Comparison of ENCODE assay signal across 16 cellular contexts in genomic region chr3:151351648-151352047, GRCh38. TPM values are rescaled to one million over a fixed set of nuclear protein-coding genes. Genes with fewer than 3 reads are reported as not detected.
DNase-seq lines count a peak whose midpoint lies in the region; ATAC-seq and TF ChIP-seq lines count a peak whose summit lies in the region.
"Had no signal": no experiment of that assay in that cellular context is flagged by ENCODE, and none has a peak within 500 bp of the region (broad histone marks: within the 10 kb centered on the region; RNA-seq: fewer than 3 reads in every experiment).

No MANE protein-coding gene starts in this region.

- peaks cover 23% of the 10 kb centered on the region for H3K4me1 Mint-ChIP-seq in activated CD8-positive, alpha-beta memory T cell treated with anti-CD3 and anti-CD28 coated beads, Interleukin-2, amount 10 ng/mL, durations not matched to agents 7 days and 5 days
- H3K4me1 Mint-ChIP-seq in stimulated activated naive B cell treated with anti-CD40 and anti-IgM and Interleukin-4, amounts not matched to agents 10 μg/mL and 1 μg/mL and 100 μg/mL, for 72 hours: peaks cover 11 to 34% of the 10 kb centered on the region in 2 donors
- no peaks in the 10 kb centered on the region for H3K4me1 Mint-ChIP-seq in glutamatergic neuron (ENCODE audit: low read depth, unreplicated experiment)

- no peak overlapping the region for H3K27ac ChIP-seq in tibial artery
- H3K27ac ChIP-seq: colonic mucosa, transverse colon had no signal

- H3K27me3 Mint-ChIP-seq in activated CD8-positive, alpha-beta memory T cell treated with anti-CD3 and anti-CD28 coated beads, Interleukin-2, amount 10 ng/mL, durations not matched to agents 7 days and 5 days: peaks cover 7% of the 10 kb centered on the region
- no peaks in the 10 kb centered on the region for H3K27me3 Mint-ChIP-seq in stimulated activated naive B cell treated with anti-CD40 and anti-IgM and Interleukin-4, amounts not matched to agents 10 μg/mL and 1 μg/mL and 100 μg/mL, for 72 hours
- no peaks in the 10 kb centered on the region for H3K27me3 Mint-ChIP-seq in glutamatergic neuron (ENCODE audit: unreplicated experiment)

- no peak overlapping the region for H3K4me3 Mint-ChIP-seq in activated CD8-positive, alpha-beta memory T cell treated with anti-CD3 and anti-CD28 coated beads, Interleukin-2, amount 10 ng/mL, durations not matched to agents 7 days and 5 days
- peak overlapping the region; percentile 46 to 63 for H3K4me3 Mint-ChIP-seq in stimulated activated naive B cell treated with anti-CD40 and anti-IgM and Interleukin-4, amounts not matched to agents 10 μg/mL and 1 μg/mL and 100 μg/mL, for 72 hours
- H3K4me3 Mint-ChIP-seq in glutamatergic neuron (ENCODE audit: unreplicated experiment): no peak overlapping the region
- H3K4me3 Mint-ChIP-seq: activated naive CD8-positive, alpha-beta T cell treated with anti-CD3 and anti-CD28 coated beads, Interleukin-2, amount 10 ng/mL, durations not matched to agents 7 days and 5 days had no signal

- H3K27ac Mint-ChIP-seq in activated CD8-positive, alpha-beta memory T cell treated with anti-CD3 and anti-CD28 coated beads, Interleukin-2, amount 10 ng/mL, durations not matched to agents 7 days and 5 days: peak overlapping the region; percentile 35
- H3K27ac Mint-ChIP-seq in stimulated activated naive B cell treated with anti-CD40 and anti-IgM and Interleukin-4, amounts not matched to agents 10 μg/mL and 1 μg/mL and 100 μg/mL, for 72 hours: peak overlapping the region; percentile 33
- no peak overlapping the region for H3K27ac Mint-ChIP-seq in glutamatergic neuron (ENCODE audit: unreplicated experiment)
- H3K27ac Mint-ChIP-seq: activated naive CD8-positive, alpha-beta T cell treated with anti-CD3 and anti-CD28 coated beads, Interleukin-2, amount 10 ng/mL, durations not matched to agents 7 days and 5 days had no signal

- no peaks in the 10 kb centered on the region for H3K27me3 ChIP-seq in tibial artery
- H3K27me3 ChIP-seq: colonic mucosa, transverse colon had no signal

- intact Hi-C loops in tibial artery (cut with DNase I; ENCODE audit: low total_unique reads): no loop called here

- no peaks in the 10 kb centered on the region for H3K9me3 Mint-ChIP-seq in activated CD8-positive, alpha-beta memory T cell treated with anti-CD3 and anti-CD28 coated beads, Interleukin-2, amount 10 ng/mL, durations not matched to agents 7 days and 5 days (ENCODE audit: low read depth)
- no peaks in the 10 kb centered on the region for H3K9me3 Mint-ChIP-seq in stimulated activated naive B cell treated with anti-CD40 and anti-IgM and Interleukin-4, amounts not matched to agents 10 μg/mL and 1 μg/mL and 100 μg/mL, for 72 hours
- peaks cover 2% of the 10 kb centered on the region for H3K9me3 Mint-ChIP-seq in glutamatergic neuron (ENCODE audit: unreplicated experiment)
- H3K9me3 Mint-ChIP-seq: activated naive CD8-positive, alpha-beta T cell treated with anti-CD3 and anti-CD28 coated beads, Interleukin-2, amount 10 ng/mL, durations not matched to agents 7 days and 5 days had no signal

- no peak for TF ChIP-seq CTCF in glutamatergic neuron (IDR thresholded peaks at IDR 0.05; ENCODE audit: partially characterized antibody, unreplicated experiment)
- no peak for TF ChIP-seq CTCF in tibial artery (IDR thresholded peaks at IDR 0.05)

- H3K4me3 ChIP-seq in tibial artery: no peak overlapping the region
- H3K4me3 ChIP-seq: colonic mucosa, transverse colon had no signal

- CTCF ChIA-PET in activated CD8-positive, alpha-beta memory T cell treated with anti-CD3 and anti-CD28 coated beads, Interleukin-2, amount 10 ng/mL, durations not matched to agents 7 days and 5 days (lab: Charles Lee): no interaction called here

- no peaks in the 10 kb centered on the region for H3K9me3 ChIP-seq in tibial artery
- H3K9me3 ChIP-seq: colonic mucosa, transverse colon had no signal

- ATAC-seq in activated CD8-positive, alpha-beta memory T cell treated with anti-CD3 and anti-CD28 coated beads, Interleukin-2, amount 10 ng/mL, durations not matched to agents 7 days and 5 days: no peak
- ATAC-seq in GM21825 (IDR thresholded peaks at IDR 0.05; ENCODE audit: unreplicated experiment): peak; percentile 8
- ATAC-seq in HG03565 (IDR thresholded peaks at IDR 0.05; ENCODE audit: unreplicated experiment): peak; percentile 15
- ATAC-seq in stimulated activated naive B cell treated with anti-CD40 and anti-IgM and Interleukin-4, amounts not matched to agents 10 μg/mL and 1 μg/mL and 100 μg/mL, for 72 hours (replicated peaks): peak; percentile 35 to 44
- ATAC-seq in HG03108 (IDR thresholded peaks at IDR 0.05; ENCODE audit: unreplicated experiment): no peak

- peaks cover 0 to 2% (median under 1%) of the 10 kb centered on the region in 4 donors for H3K4me1 ChIP-seq in tibial artery
- H3K4me1 ChIP-seq: colonic mucosa, transverse colon had no signal

- no peak for DNase-seq in activated CD8-positive, alpha-beta memory T cell treated with anti-CD3 and anti-CD28 coated beads, Interleukin-2, amount 10 ng/mL, durations not matched to agents 7 days and 5 days
- DNase-seq in activated CD8-positive, alpha-beta memory T cell treated with anti-CD3 and anti-CD28 coated beads for 24 hours: no peak
- no peak for DNase-seq in stimulated activated naive B cell treated with anti-CD40 and anti-IgM and Interleukin-4, amounts not matched to agents 10 μg/mL and 1 μg/mL and 100 μg/mL, for 72 hours
- no peak for DNase-seq in glutamatergic neuron
- DNase-seq in tibial artery: no peak
- DNase-seq: activated naive CD8-positive, alpha-beta T cell treated with anti-CD3 and anti-CD28 coated beads, Interleukin-2, amount 10 ng/mL, durations not matched to agents 7 days and 5 days; colonic mucosa; DMS153; IMR-90; NCI-H187; SW 1271; transverse colon had no signal

- no peaks in the 10 kb centered on the region for H3K36me3 Mint-ChIP-seq in activated CD8-positive, alpha-beta memory T cell treated with anti-CD3 and anti-CD28 coated beads, Interleukin-2, amount 10 ng/mL, durations not matched to agents 7 days and 5 days
- H3K36me3 Mint-ChIP-seq in stimulated activated naive B cell treated with anti-CD40 and anti-IgM and Interleukin-4, amounts not matched to agents 10 μg/mL and 1 μg/mL and 100 μg/mL, for 72 hours: no peaks in the 10 kb centered on the region
- H3K36me3 Mint-ChIP-seq in glutamatergic neuron (ENCODE audit: unreplicated experiment): no peaks in the 10 kb centered on the region
- H3K36me3 Mint-ChIP-seq: activated naive CD8-positive, alpha-beta T cell treated with anti-CD3 and anti-CD28 coated beads, Interleukin-2, amount 10 ng/mL, durations not matched to agents 7 days and 5 days had no signal

- no peaks in the 10 kb centered on the region for H3K36me3 ChIP-seq in tibial artery
- H3K36me3 ChIP-seq: colonic mucosa, transverse colon had no signal

RNA-seq across cellular contexts. Expression of gene P2RY13, which starts 22.3 kb away (rescaled TPM):
- total RNA-seq in activated CD8-positive, alpha-beta memory T cell treated with anti-CD3 and anti-CD28 coated beads, Interleukin-2, amount 10 ng/mL, durations not matched to agents 7 days and 5 days: not detected
- total RNA-seq in glutamatergic neuron (ENCODE audit: unreplicated experiment): not detected
- total RNA-seq: A673; activated naive CD8-positive, alpha-beta T cell treated with anti-CD3 and anti-CD28 coated beads, Interleukin-2, amount 10 ng/mL, durations not matched to agents 7 days and 5 days; IMR-90 had no signal

RNA-seq across cellular contexts. Expression of gene P2RY12, which starts 32.9 kb away (rescaled TPM):
- total RNA-seq in activated CD8-positive, alpha-beta memory T cell treated with anti-CD3 and anti-CD28 coated beads, Interleukin-2, amount 10 ng/mL, durations not matched to agents 7 days and 5 days: not detected
- not detected for total RNA-seq in glutamatergic neuron (ENCODE audit: unreplicated experiment)
- total RNA-seq: A673; activated naive CD8-positive, alpha-beta T cell treated with anti-CD3 and anti-CD28 coated beads, Interleukin-2, amount 10 ng/mL, durations not matched to agents 7 days and 5 days; IMR-90 had no signal

RNA-seq across cellular contexts. Expression of gene GPR87, which starts 35.0 kb away (rescaled TPM):
- under 1 TPM; 0.40 to 0.53 TPM for total RNA-seq in activated CD8-positive, alpha-beta memory T cell treated with anti-CD3 and anti-CD28 coated beads, Interleukin-2, amount 10 ng/mL, durations not matched to agents 7 days and 5 days
- not detected for total RNA-seq in glutamatergic neuron (ENCODE audit: unreplicated experiment)
- total RNA-seq: A673; activated naive CD8-positive, alpha-beta T cell treated with anti-CD3 and anti-CD28 coated beads, Interleukin-2, amount 10 ng/mL, durations not matched to agents 7 days and 5 days; colonic mucosa; transverse colon had no signal

Comparison
In these comparisons a context has a peak if more than half of its experiments do, and no peak if none do; other contexts are left out.
1. ATAC-seq: peak in GM21825 (single experiment), HG03565 (single experiment) and stimulated activated naive B cell treated with anti-CD40 and anti-IgM and Interleukin-4, amounts not matched to agents 10 μg/mL and 1 μg/mL and 100 μg/mL, for 72 hours (2 of 2); none in activated CD8-positive, alpha-beta memory T cell treated with anti-CD3 and anti-CD28 coated beads, Interleukin-2, amount 10 ng/mL, durations not matched to agents 7 days and 5 days (single experiment) and HG03108 (single experiment).
2. H3K4me3 Mint-ChIP-seq: peak in stimulated activated naive B cell treated with anti-CD40 and anti-IgM and Interleukin-4, amounts not matched to agents 10 μg/mL and 1 μg/mL and 100 μg/mL, for 72 hours (2 of 2); none in activated CD8-positive, alpha-beta memory T cell treated with anti-CD3 and anti-CD28 coated beads, Interleukin-2, amount 10 ng/mL, durations not matched to agents 7 days and 5 days (single experiment) and glutamatergic neuron (single experiment).